Comparison of ENCODE assay signal across 8 cellular contexts in the genomic region with DNA sequence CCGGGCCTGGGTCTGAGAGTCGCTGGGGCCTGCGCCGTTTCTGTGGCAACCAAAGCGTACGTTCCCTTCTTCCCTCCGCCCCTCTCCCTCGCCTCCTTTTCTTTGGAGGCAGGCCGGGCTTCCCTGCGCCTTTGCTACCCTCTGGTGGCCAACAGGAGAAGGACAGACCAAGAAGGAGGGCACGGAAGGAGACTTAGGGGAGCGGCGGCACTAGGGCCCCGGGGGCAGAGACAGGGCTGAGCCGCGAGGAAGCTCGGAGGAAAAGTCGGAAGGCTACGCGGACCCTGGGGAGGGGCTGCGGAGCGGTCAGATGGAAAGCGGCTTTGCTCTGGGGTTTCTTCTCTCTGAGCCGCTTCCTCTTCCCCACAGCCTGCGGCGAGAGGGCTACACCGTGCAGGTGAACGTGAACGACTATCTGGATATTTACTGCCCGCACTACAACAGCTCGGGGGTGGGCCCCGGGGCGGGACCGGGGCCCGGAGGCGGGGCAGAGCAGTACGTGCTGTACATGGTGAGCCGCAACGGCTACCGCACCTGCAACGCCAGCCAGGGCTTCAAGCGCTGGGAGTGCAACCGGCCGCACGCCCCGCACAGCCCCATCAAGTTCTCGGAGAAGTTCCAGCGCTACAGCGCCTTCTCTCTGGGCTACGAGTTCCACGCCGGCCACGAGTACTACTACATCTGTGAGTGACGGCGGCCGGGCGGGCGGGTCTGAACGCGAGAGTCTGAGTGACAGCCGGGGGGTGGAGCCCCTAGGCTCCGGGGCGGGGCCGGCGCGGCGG. TPM values are rescaled to one million over a fixed set of nuclear protein-coding genes. Genes with fewer than 3 reads are reported as not detected.
A peak's percentile ranks its signal among the peaks of the same experiment; 100 is the strongest.
DNase-seq lines count a peak whose midpoint lies in the region; ATAC-seq and FAIRE-seq lines count a peak whose summit lies in the region.

No MANE protein-coding gene starts in this region.

- H3K36me3 ChIP-seq in endocrine pancreas (ENCODE audit: control insufficient read depth, insufficient read depth, low read length) (no peaks in the 10 kb centered on the region), mesendoderm (ENCODE audit: control insufficient read depth, insufficient read depth, low read length) (no peaks in the 10 kb centered on the region)

- H3K27me3 ChIP-seq in endocrine pancreas (ENCODE audit: control insufficient read depth, insufficient read depth, low read length), result peaks cover 9% of the 10 kb centered on the region
- H3K27me3 ChIP-seq in mesendoderm (ENCODE audit: insufficient read depth, low read length, poor library complexity), result peaks cover 32% of the 10 kb centered on the region

- peak overlapping the region; percentile 96 for H3K4me2 ChIP-seq in mesendoderm (ENCODE audit: low read length)

- no peak overlapping the region for H3K23ac ChIP-seq in mesendoderm (ENCODE audit: low read length)

- H3K4me1 ChIP-seq in endocrine pancreas (ENCODE audit: control insufficient read depth, insufficient read depth, low read length) (no peaks in the 10 kb centered on the region), mesendoderm (ENCODE audit: control insufficient read depth, low read depth, low read length) (no peaks in the 10 kb centered on the region)

- H3K4me3 ChIP-seq in endocrine pancreas (ENCODE audit: control insufficient read depth, insufficient read depth, low read length), result peak overlapping the region; percentile 14
- peak overlapping the region; percentile 90 for H3K4me3 ChIP-seq in mesendoderm (ENCODE audit: low read length)

- H3K4ac ChIP-seq in mesendoderm (ENCODE audit: low read depth, low read length), result no peak overlapping the region

- no peak overlapping the region for H2AK5ac ChIP-seq in mesendoderm (ENCODE audit: low read length)

- H3K9ac ChIP-seq in endocrine pancreas (ENCODE audit: control insufficient read depth, insufficient read depth, low read length), result peak overlapping the region; percentile 58
- H3K9ac ChIP-seq in mesendoderm (ENCODE audit: low read length), result peak overlapping the region; percentile 82

- H3K79me1 ChIP-seq in mesendoderm (ENCODE audit: low read length), result no peaks in the 10 kb centered on the region

- no peak overlapping the region for H4K8ac ChIP-seq in mesendoderm (ENCODE audit: low read depth, low read length)

- no peak overlapping the region for H2BK120ac ChIP-seq in mesendoderm (ENCODE audit: low read depth, low read length)

- H3K27ac ChIP-seq in mesendoderm (ENCODE audit: low read depth, low read length), result peak overlapping the region; percentile 53

- H3K56ac ChIP-seq in mesendoderm (ENCODE audit: low read length), result peak overlapping the region; percentile 95

- ATAC-seq in GM21381 (IDR thresholded peaks at IDR 0.05; ENCODE audit: unreplicated experiment), result peak; percentile 70

- no peak overlapping the region for H2BK15ac ChIP-seq in mesendoderm (replicated peaks; ENCODE audit: low read depth)

- H3K9me3 ChIP-seq in endocrine pancreas (ENCODE audit: control insufficient read depth, low read length), result no peaks in the 10 kb centered on the region

- in situ Hi-C loops in Caki2 (cut with HindIII; ENCODE audit: low pct_unique_long_range_greater_than_20kb, low sequenced_read_pairs), result no loop called here

- peak; percentile 96 for DNase-seq in Caki2 (ENCODE audit: low read depth)
- DNase-seq in HTR-8/SVneo (ENCODE audit: insufficient read length, low spot score), result peak; percentile 86
- peak; percentile 93 to 94 for DNase-seq in NOMO-1 (lab: John Stamatoyannopoulos, UW; ENCODE audit: unreplicated experiment in 2 of 2)
- peak; percentile 81 to 92 (median 84) for DNase-seq in activated CD8-positive, alpha-beta memory T cell treated with anti-CD3 and anti-CD28 coated beads for 48 hours (ENCODE audit: low read depth in 2 of 3, low spot score in 2 of 3)
- peak; percentile 99 for DNase-seq in mesendoderm
- peak; percentile 87 for DNase-seq in stimulated activated CD8-positive, alpha-beta memory T cell treated with anti-CD3 and anti-CD28 coated beads, Interleukin-12 subunit alpha, Interleukin-12 subunit beta, amount 100 ng/mL, for 4 hours (ENCODE audit: low read depth)

- H4K5ac ChIP-seq in mesendoderm (ENCODE audit: low read length), result no peak overlapping the region

- no peak overlapping the region for H3K18ac ChIP-seq in mesendoderm (ENCODE audit: low read length)

- no CpG with 5 or more reads among the region's 67 CpGs for WGBS in mesendoderm (ENCODE audit: extremely low coverage, insufficient coverage, low lambda C conversion rate)

- FAIRE-seq in HTR-8/SVneo (lab: Jason Lieb, UNC), result peak; percentile 28

- no peaks in the 10 kb centered on the region for H3K79me2 ChIP-seq in mesendoderm (ENCODE audit: control insufficient read depth, insufficient read depth, low read length)

- no peak overlapping the region for H2BK5ac ChIP-seq in mesendoderm (ENCODE audit: low read length)

RNA-seq across cellular contexts. Expression of a gene that starts 6.3 kb away (rescaled TPM):
- 9.1 and 10.0 TPM in 2 replicates for total RNA-seq in Caki2 (2014; rRNA removed; shearing (Covaris generic); ENCODE audit: low replicate concordance)
- polyA plus RNA-seq in mesendoderm (2013, experiment 1 of 2), result 11.2 TPM
- 10.3 TPM for polyA plus RNA-seq in mesendoderm (2013, experiment 2 of 2)

RNA-seq across cellular contexts. Expression of a gene that starts 21.4 kb away (rescaled TPM):
- total RNA-seq in Caki2 (2014; rRNA removed; shearing (Covaris generic); ENCODE audit: low replicate concordance), result 22.3 and 38.5 TPM in 2 replicates
- 16.0 TPM for polyA plus RNA-seq in mesendoderm (2013, experiment 1 of 2)
- 14.9 TPM for polyA plus RNA-seq in mesendoderm (2013, experiment 2 of 2)

RNA-seq across cellular contexts. Expression of a gene that starts 33.8 kb away (rescaled TPM):
- 102 and 125 TPM in 2 replicates for total RNA-seq in Caki2 (2014; rRNA removed; shearing (Covaris generic); ENCODE audit: low replicate concordance)
- polyA plus RNA-seq in mesendoderm (2013, experiment 1 of 2), result 12.2 TPM
- 12.2 TPM for polyA plus RNA-seq in mesendoderm (2013, experiment 2 of 2)

RNA-seq across cellular contexts. Expression of a gene that starts 42.8 kb away (rescaled TPM):
- 2.5 and 19.2 TPM in 2 replicates for total RNA-seq in Caki2 (2014; rRNA removed; shearing (Covaris generic); ENCODE audit: low replicate concordance)
- polyA plus RNA-seq in mesendoderm (2013, experiment 1 of 2), result 2.2 TPM
- polyA plus RNA-seq in mesendoderm (2013, experiment 2 of 2), result 1.9 TPM

RNA-seq across cellular contexts. Expression of a gene that starts 50.7 kb away (rescaled TPM):
- total RNA-seq in Caki2 (2014; rRNA removed; shearing (Covaris generic); ENCODE audit: low replicate concordance), result 46.9 and 54.7 TPM in 2 replicates
- polyA plus RNA-seq in mesendoderm (2013, experiment 1 of 2), result 23.4 TPM
- 22.4 TPM for polyA plus RNA-seq in mesendoderm (2013, experiment 2 of 2)

Comparison
In these comparisons a context has a peak if more than half of its experiments do, and no peak if none do; other contexts are left out.
1. Peak in every context shown above with its lines: DNase-seq, ATAC-seq, H3K4me3 ChIP-seq and H3K27ac ChIP-seq.